Comparison of ENCODE assay signal across 1 cellular context in genomic region chr9:136363606-136364368, GRCh38.
TF ChIP-seq lines count a peak whose summit lies in the region.

DNLZ (minus strand) TSS chr9:136363744; CDS start chr9:136363714, 30 bp downstream.

TF ChIP-seq in K562, 482 proteins besides CTCF, POLR2A, EP300 and RAD21 (continued from another document and continues in another):
- TF ChIP-seq UBTF (IDR thresholded peaks at IDR 0.05; ENCODE audit: borderline replicate concordance in 1 of 2, low read depth in 2 of 2, low read length in 2 of 2): peak in 1 of 2 experiments; percentile 54; a peak in 1 of 4 replicates
- TF ChIP-seq E2F5 (CRISPR knock-in tag; IDR thresholded peaks at IDR 0.05): peak; percentile 77; the same call in 1 of the 2 replicates
- TF ChIP-seq SAFB (IDR thresholded peaks at IDR 0.05; ENCODE audit: borderline replicate concordance, low read depth, low read length): peak; percentile 65; the same call in 1 of the 2 replicates
- no peak for TF ChIP-seq SIRT6 (IDR thresholded peaks at IDR 0.05; ENCODE audit: low read depth, low read length)
- 0 out of 2 replicates have a peak, but pooled peaks have one; percentile 31 for TF ChIP-seq ZNF444 (CRISPR knock-in tag; IDR thresholded peaks at IDR 0.05)
- TF ChIP-seq ZNF354B (CRISPR knock-in tag; IDR thresholded peaks at IDR 0.05): no peak
- no peak for TF ChIP-seq GTF2A2 (tag; IDR thresholded peaks at IDR 0.05)
- peak; percentile 94 for TF ChIP-seq HMGN3 (IDR thresholded peaks at IDR 0.05; ENCODE audit: borderline replicate concordance, extremely low read depth, insufficient read length, low read depth, low read length)
- TF ChIP-seq NR3C1 (CRISPR knock-in tag; IDR thresholded peaks at IDR 0.05): peak; percentile 82
- no peak for TF ChIP-seq CBX2 (IDR thresholded peaks at IDR 0.05; ENCODE audit: insufficient read depth, low read length, poor library complexity, severe bottlenecking)
- TF ChIP-seq MNT (conservative IDR thresholded peaks at IDR 0.05): peak; percentile 94 to 98
- TF ChIP-seq RBM39 (optimal IDR thresholded peaks at IDR 0.05; ENCODE audit: low read depth, low read length): no peak
- TF ChIP-seq ZNF551 (CRISPR knock-in tag; IDR thresholded peaks at IDR 0.05): no peak
- 0 out of 2 replicates have a peak, but pooled peaks have one; percentile 13 for TF ChIP-seq ILF3 (IDR thresholded peaks at IDR 0.05; ENCODE audit: borderline replicate concordance)
- TF ChIP-seq ARID4B (CRISPR knock-in tag; IDR thresholded peaks at IDR 0.05): peak; percentile 99
- peak; percentile 99 to 100 for TF ChIP-seq E2F6 (IDR thresholded peaks at IDR 0.05; ENCODE audit: borderline replicate concordance in 1 of 2, extremely low read depth in 1 of 2, insufficient read depth in 1 of 2, insufficient read length in 1 of 2, low read depth in 1 of 2, low read length in 1 of 2, poor library complexity in 1 of 2, severe bottlenecking in 1 of 2)
- no peak for TF ChIP-seq SRSF7 (optimal IDR thresholded peaks at IDR 0.05; ENCODE audit: low read depth, low read length)
- TF ChIP-seq THRA (IDR thresholded peaks at IDR 0.05): no peak
- TF ChIP-seq NR2F6 (CRISPR knock-in tag; IDR thresholded peaks at IDR 0.05): no peak
- no peak for TF ChIP-seq CCAR2 (IDR thresholded peaks at IDR 0.05; ENCODE audit: low read depth, low read length)
- peak; percentile 72; the same call in 1 of the 2 replicates for TF ChIP-seq LCOR (CRISPR knock-in tag; IDR thresholded peaks at IDR 0.05)
- TF ChIP-seq PHB (CRISPR knock-in tag; IDR thresholded peaks at IDR 0.05): peak; percentile 69; the same call in 1 of the 2 replicates
- no peak for TF ChIP-seq NELFE (IDR thresholded peaks at IDR 0.05; ENCODE audit: insufficient read depth, insufficient read length)
- no peak for TF ChIP-seq MCM3 (IDR thresholded peaks at IDR 0.05)
- TF ChIP-seq LEF1 (IDR thresholded peaks at IDR 0.05): no peak
- TF ChIP-seq ZHX1 (conservative IDR thresholded peaks at IDR 0.05; ENCODE audit: low read length): peak; percentile 64; the same call in 1 of the 2 replicates
- peak; percentile 98 for TF ChIP-seq GABPA (tag; conservative IDR thresholded peaks at IDR 0.05; ENCODE audit: low read depth)
- no peak for TF ChIP-seq RFX1 (IDR thresholded peaks at IDR 0.05)
- TF ChIP-seq NR1H2 (CRISPR knock-in tag; IDR thresholded peaks at IDR 0.05): 0 out of 2 replicates have a peak, but pooled peaks have one; percentile 87
- TF ChIP-seq ATF6 (CRISPR knock-in tag; IDR thresholded peaks at IDR 0.05): peak; percentile 63; the same call in 1 of the 2 replicates
- TF ChIP-seq ZBTB26 (CRISPR knock-in tag; IDR thresholded peaks at IDR 0.05): no peak
- no peak for TF ChIP-seq TOE1 (IDR thresholded peaks at IDR 0.05; ENCODE audit: borderline replicate concordance)
- no peak for TF ChIP-seq TOE1 (CRISPR knock-in tag; IDR thresholded peaks at IDR 0.05; ENCODE audit: borderline replicate concordance, low read depth)
- TF ChIP-seq ZSCAN32 (CRISPR knock-in tag; IDR thresholded peaks at IDR 0.05): no peak
- peak; percentile 87 for TF ChIP-seq ZNF12 (CRISPR knock-in tag; IDR thresholded peaks at IDR 0.05)
- peak; percentile 82 for TF ChIP-seq RBFOX2 (IDR thresholded peaks at IDR 0.05; ENCODE audit: low read depth, low read length)
- no peak for TF ChIP-seq YBX1 (IDR thresholded peaks at IDR 0.05)
